ENCODE assay signal across 8 cellular contexts in genomic region chr9:4077499-4078102, GRCh38.
DNase-seq lines count a peak whose midpoint lies in the region; ATAC-seq and TF ChIP-seq lines count a peak whose summit lies in the region.

No MANE protein-coding gene starts in this region.

- peak; percentile 71 for TF ChIP-seq CTCF in Loucy (conservative IDR thresholded peaks at IDR 0.05; ENCODE audit: low read length)
- peak in 1 of 3 donors; percentile 29 for TF ChIP-seq CTCF in ovary (IDR thresholded peaks at IDR 0.05)

- ATAC-seq in aorta (ENCODE audit: low FRiP score) (peak; percentile 91), GM18511 (IDR thresholded peaks at IDR 0.05; ENCODE audit: unreplicated experiment) (no peak)

- peak overlapping the region; percentile 26; the same call in 1 of the 2 replicates for H2AFZ ChIP-seq in Loucy (ENCODE audit: low read length)

- H3K4me2 ChIP-seq in Loucy (ENCODE audit: low read depth, low read length, poor library complexity, severe bottlenecking), result no peak overlapping the region

- no peaks in the 10 kb centered on the region for H3K36me3 ChIP-seq in Loucy (ENCODE audit: insufficient read depth, low read length)
- no peaks in the 10 kb centered on the region for H3K36me3 ChIP-seq in ovary
- H3K36me3 ChIP-seq in aorta (ENCODE audit: control insufficient read depth in 1 of 2, insufficient read depth in 2 of 2, low read length in 1 of 2), result no peaks in the 10 kb centered on the region

- no peak for TF ChIP-seq EP300 in ovary (IDR thresholded peaks at IDR 0.05)

- H4K20me1 ChIP-seq in Loucy (ENCODE audit: insufficient read depth, low read length, poor library complexity, severe bottlenecking), result no peaks in the 10 kb centered on the region

- DNase-seq in NCI-H2196 (lab: John Stamatoyannopoulos, UW; ENCODE audit: unreplicated experiment), result peak; percentile 26
- no peak for DNase-seq in NCI-H2196 treated with DMSO at 0.1 percent for 48 hours (lab: John Stamatoyannopoulos, UW; ENCODE audit: unreplicated experiment)
- DNase-seq in activated CD8-positive, alpha-beta memory T cell treated with anti-CD3 and anti-CD28 coated beads for 48 hours (ENCODE audit: low read depth in 2 of 3, low spot score in 2 of 3), result peak in 2 of 3 experiments; percentile 10 to 18
- DNase-seq in fibroblast of gingiva (ENCODE audit: low read depth), result peak; percentile 81
- peak; percentile 58 to 87 (median 81) for DNase-seq in ovary
- peak; percentile 92 to 93 for DNase-seq in aorta

- no peak overlapping the region for H3K9ac ChIP-seq in Loucy (ENCODE audit: low read depth, low read length, poor library complexity, severe bottlenecking)

- H3K79me2 ChIP-seq in Loucy (ENCODE audit: insufficient read depth, low read length), result no peaks in the 10 kb centered on the region

- 21 to 29% (median 23%) methylated on average over 6 of the region's 6 CpGs for WGBS in ovary, 3 donors
- WGBS in aorta, 2 donors, result 6 to 15% methylated on average over 6 of the region's 6 CpGs

- H3K9me2 ChIP-seq in Loucy (replicated peaks; ENCODE audit: low read depth, low read length), result no peaks in the 10 kb centered on the region

- no peak overlapping the region for H3K27ac ChIP-seq in ovary
- H3K27ac ChIP-seq in aorta (ENCODE audit: low read depth in 1 of 2, low read length in 2 of 2), result peak overlapping the region in 1 of 2 donors; percentile 50

- H3K4me1 ChIP-seq in Loucy (ENCODE audit: insufficient read depth, low read length, poor library complexity, severe bottlenecking) (no peaks in the 10 kb centered on the region), ovary (ENCODE audit: insufficient read depth) (peaks cover 7% of the 10 kb centered on the region), aorta (ENCODE audit: control insufficient read depth in 1 of 2, insufficient read depth in 2 of 2, low read length in 2 of 2) (peaks cover 0 to 3% of the 10 kb centered on the region in 2 donors)

- intact Hi-C loops in ovary (cut with DNase I), result no loop called here
- intact Hi-C loops in aorta (cut with DNase I), result loop anchor here in 1 of 2 donors (5.0 to 10.0 kb wide), 4 partner anchors 40 to 343 kb away; no protein-coding TSS in a partner anchor

- H3F3A ChIP-seq in Loucy (ENCODE audit: low read depth), result no peaks in the 10 kb centered on the region

- H3K9me3 ChIP-seq in Loucy (ENCODE audit: insufficient read depth, low read depth, low read length) (no peaks in the 10 kb centered on the region), ovary (no peaks in the 10 kb centered on the region), aorta (ENCODE audit: control insufficient read depth, low read length) (no peaks in the 10 kb centered on the region)

- H3K4me3 ChIP-seq in Loucy (ENCODE audit: low read length, poor library complexity, severe bottlenecking) (no peak overlapping the region), ovary (no peak overlapping the region), aorta (ENCODE audit: low read length in 2 of 2) (no peak overlapping the region)

- H3K27me3 ChIP-seq in Loucy (ENCODE audit: insufficient read depth, low read length, poor library complexity, severe bottlenecking), result no peaks in the 10 kb centered on the region
- no peaks in the 10 kb centered on the region for H3K27me3 ChIP-seq in ovary
- H3K27me3 ChIP-seq in aorta (ENCODE audit: control insufficient read depth in 1 of 2, insufficient read depth in 2 of 2, low read length in 1 of 2), result no peaks in the 10 kb centered on the region

- no peak for TF ChIP-seq POLR2A in ovary (IDR thresholded peaks at IDR 0.05)
